Comparison of ENCODE assay signal across 8 cellular contexts in the genomic region with DNA sequence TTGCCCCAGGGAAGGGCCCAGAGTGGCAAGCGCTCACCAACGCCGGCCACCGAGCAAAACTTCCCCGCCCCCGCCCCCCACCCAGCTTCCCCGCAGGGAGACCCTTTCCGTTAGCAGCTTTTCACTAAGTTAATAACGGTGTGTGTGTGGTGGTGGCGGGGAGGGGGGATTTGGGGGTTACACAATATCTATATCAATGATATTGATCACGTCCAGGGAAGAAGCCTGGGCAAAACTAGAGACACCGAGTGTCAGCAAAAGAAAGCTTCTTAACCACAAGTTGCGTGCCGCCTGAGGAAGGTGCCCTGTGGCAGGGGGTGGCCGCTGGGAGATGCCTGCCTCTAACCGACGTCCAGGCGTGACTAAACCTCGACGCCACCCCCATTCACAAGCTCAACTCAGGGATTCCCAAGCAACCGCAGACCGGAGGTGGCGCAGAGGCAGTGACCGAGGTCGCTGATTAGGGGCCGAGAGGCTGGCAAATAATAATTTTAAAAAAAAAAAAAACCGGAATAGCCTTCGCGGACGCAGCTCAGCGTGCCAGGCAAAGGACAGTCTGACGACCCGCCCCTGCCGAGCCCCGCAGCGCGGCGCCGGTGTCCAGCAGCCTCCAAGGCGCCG.
DNase-seq lines count a peak whose midpoint lies in the region; ATAC-seq and TF ChIP-seq lines count a peak whose summit lies in the region.

No MANE protein-coding gene starts in this region.

- H3K9me3 ChIP-seq in T-helper 17 cell (ENCODE audit: control insufficient read depth, low read length, poor library complexity, severe bottlenecking) (peaks cover 22% of the 10 kb centered on the region), gastroesophageal sphincter (peaks cover 0 to 9% (median 0%) of the 10 kb centered on the region in 3 donors)

- H3K27me3 Mint-ChIP-seq in T-helper 17 cell: peaks cover 64% of the 10 kb centered on the region
- peaks cover 45% of the 10 kb centered on the region for H3K27me3 Mint-ChIP-seq in stimulated activated memory B cell treated with anti-CD40 and anti-IgM and Interleukin-4, amounts not matched to agents 10 μg/mL and 1 μg/mL and 100 μg/mL, for 72 hours

- 0 to 10% methylated on average over 2 to 17 of the region's 41 CpGs for WGBS in gastroesophageal sphincter (ENCODE audit: low coverage in 1 of 2), 2 donors

- H3K4me1 Mint-ChIP-seq in T-helper 17 cell: peaks cover 6% of the 10 kb centered on the region
- peaks cover 14% of the 10 kb centered on the region for H3K4me1 Mint-ChIP-seq in stimulated activated memory B cell treated with anti-CD40 and anti-IgM and Interleukin-4, amounts not matched to agents 10 μg/mL and 1 μg/mL and 100 μg/mL, for 72 hours

- peaks cover 91% of the 10 kb centered on the region for H3K27me3 ChIP-seq in gastroesophageal sphincter

- peak overlapping the region in 1 of 2 donors; percentile 51 for H3K4me3 ChIP-seq in gastroesophageal sphincter

- H3K27ac Mint-ChIP-seq in T-helper 17 cell: no peak overlapping the region
- no peak overlapping the region for H3K27ac Mint-ChIP-seq in stimulated activated memory B cell treated with anti-CD40 and anti-IgM and Interleukin-4, amounts not matched to agents 10 μg/mL and 1 μg/mL and 100 μg/mL, for 72 hours

- no peaks in the 10 kb centered on the region for H3K36me3 Mint-ChIP-seq in T-helper 17 cell (ENCODE audit: low read depth)
- H3K36me3 Mint-ChIP-seq in stimulated activated memory B cell treated with anti-CD40 and anti-IgM and Interleukin-4, amounts not matched to agents 10 μg/mL and 1 μg/mL and 100 μg/mL, for 72 hours: no peaks in the 10 kb centered on the region

- no peak for TF ChIP-seq POLR2A in gastroesophageal sphincter (IDR thresholded peaks at IDR 0.05)

- ATAC-seq in GM19452 (IDR thresholded peaks at IDR 0.05; ENCODE audit: unreplicated experiment) (peak; percentile 33), HG03442 (IDR thresholded peaks at IDR 0.05; ENCODE audit: unreplicated experiment) (peak; percentile 27), T-helper 17 cell (no peak), gastroesophageal sphincter (no peak)
- ATAC-seq in stimulated activated memory B cell treated with anti-CD40 and anti-IgM and Interleukin-4, amounts not matched to agents 10 μg/mL and 1 μg/mL and 100 μg/mL, for 72 hours: no peak

- TF ChIP-seq CTCF in gastroesophageal sphincter (IDR thresholded peaks at IDR 0.05): no peak

- H3K9me3 Mint-ChIP-seq in stimulated activated memory B cell treated with anti-CD40 and anti-IgM and Interleukin-4, amounts not matched to agents 10 μg/mL and 1 μg/mL and 100 μg/mL, for 72 hours: no peaks in the 10 kb centered on the region

- intact Hi-C loops in head of caudate nucleus (cut with DNase I): loop anchor here (2.0 to 10.0 kb wide), 2 partner anchors 176 to 268 kb away; no protein-coding TSS in a partner anchor

- TF ChIP-seq EP300 in gastroesophageal sphincter (IDR thresholded peaks at IDR 0.05): no peak

- DNase-seq in DMS79 treated with DMSO at 0.1 percent for 48 hours (lab: John Stamatoyannopoulos, UW): peak; percentile 35
- no peak for DNase-seq in T-helper 17 cell
- peak in 24 of 42 donors; percentile 20 to 87 (median 62) for DNase-seq in head of caudate nucleus
- DNase-seq in kidney glomerular epithelial cell (lab: John Stamatoyannopoulos, UW): no peak

- H3K36me3 ChIP-seq in gastroesophageal sphincter: no peaks in the 10 kb centered on the region

- peak overlapping the region in 2 of 4 donors; percentile 26 to 42 for H3K27ac ChIP-seq in gastroesophageal sphincter

- peak overlapping the region; percentile 78 for H3K4me3 Mint-ChIP-seq in T-helper 17 cell
- H3K4me3 Mint-ChIP-seq in stimulated activated memory B cell treated with anti-CD40 and anti-IgM and Interleukin-4, amounts not matched to agents 10 μg/mL and 1 μg/mL and 100 μg/mL, for 72 hours: peak overlapping the region; percentile 62

- peaks cover 5 to 25% (median 6%) of the 10 kb centered on the region in 3 donors for H3K4me1 ChIP-seq in gastroesophageal sphincter

Comparison
In these comparisons a context has a peak if more than half of its experiments do, and no peak if none do; other contexts are left out.
1. DNase-seq: peak in DMS79 treated with DMSO at 0.1 percent for 48 hours (single experiment) and head of caudate nucleus (24 of 42); none in T-helper 17 cell (0 of 3) and kidney glomerular epithelial cell (single experiment).
2. ATAC-seq: peak in GM19452 (single experiment) and HG03442 (single experiment); none in T-helper 17 cell (single experiment), stimulated activated memory B cell treated with anti-CD40 and anti-IgM and Interleukin-4, amounts not matched to agents 10 μg/mL and 1 μg/mL and 100 μg/mL, for 72 hours (single experiment) and gastroesophageal sphincter (single experiment).